8 cellular contexts compared by ENCODE assay signal in the genomic region with DNA sequence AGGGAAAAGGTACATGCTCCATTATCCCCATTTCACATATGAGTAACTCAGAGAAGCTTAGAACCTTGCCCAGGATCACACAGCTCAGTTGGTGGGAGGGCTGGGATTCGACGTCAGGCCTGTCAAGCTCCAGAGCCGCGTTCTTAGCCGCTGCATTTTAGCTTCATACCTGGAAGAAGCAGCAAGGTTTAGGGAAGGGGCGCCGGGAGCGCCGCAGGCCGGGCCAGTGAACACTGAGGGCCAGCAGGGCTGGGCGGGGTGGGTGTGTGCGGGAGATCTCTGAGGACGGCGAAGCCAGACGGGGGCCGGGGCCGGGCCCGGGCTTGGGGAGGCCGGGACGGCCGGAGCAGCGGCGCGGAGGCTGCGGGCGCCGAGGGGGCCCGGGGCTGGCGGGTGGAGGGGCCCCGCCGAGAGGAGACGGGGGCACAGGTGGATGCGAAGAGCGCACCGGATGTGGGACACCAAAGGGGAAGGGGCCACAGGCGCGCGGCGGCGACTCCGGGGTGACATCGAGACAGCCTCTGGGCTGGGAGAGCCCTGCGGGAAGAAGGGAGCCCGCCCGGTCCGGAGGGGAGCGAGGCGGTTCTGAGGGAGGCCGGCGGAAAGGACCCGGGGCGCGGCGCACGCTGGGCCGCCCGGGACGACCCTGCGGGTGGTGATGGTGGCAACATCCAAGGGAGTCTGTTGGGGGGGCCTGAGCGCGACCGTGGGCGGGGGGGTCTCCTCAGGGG. TPM values are rescaled to one million over a fixed set of nuclear protein-coding genes. Genes with fewer than 3 reads are reported as not detected.
DNase-seq lines count a peak whose midpoint lies in the region; ATAC-seq and TF ChIP-seq lines count a peak whose summit lies in the region.

No MANE protein-coding gene starts in this region.

- POLR2A ChIA-PET in SK-N-SH (lab: Yijun Ruan, JAX) = interaction anchor here (1.0 to 1.6 kb wide), 5 partner anchors 9 to 38 kb away, joined by 3 to 5 read pairs (median 4); no protein-coding TSS in a partner anchor

- H3K27me3 ChIP-seq in SK-N-SH (ENCODE audit: insufficient read depth) (no peaks in the 10 kb centered on the region), iPS-20b (ENCODE audit: insufficient read depth, low read length) (no peaks in the 10 kb centered on the region)

- H3K9me2 ChIP-seq in SK-N-SH = no peaks in the 10 kb centered on the region

- no peak for TF ChIP-seq RAD21 in SK-N-SH (IDR thresholded peaks at IDR 0.05; ENCODE audit: low read length)

- CTCF ChIA-PET in SK-N-SH (lab: Yijun Ruan, JAX) = interaction anchor here (0.6 to 1.1 kb wide), 4 partner anchors 16 to 1715 kb away, joined by 3 to 4 read pairs (median 3); a partner anchor contains a TSS

- H3K9me3 ChIP-seq in SK-N-SH (no peaks in the 10 kb centered on the region), iPS-20b (ENCODE audit: insufficient read depth, low read depth, low read length) (no peaks in the 10 kb centered on the region)

- H3F3A ChIP-seq in SK-N-SH (replicated peaks; ENCODE audit: insufficient read depth) = peaks cover 18% of the 10 kb centered on the region

- TF ChIP-seq CTCF in SK-N-SH (IDR thresholded peaks at IDR 0.05) = no peak

- H4K20me1 ChIP-seq in SK-N-SH (ENCODE audit: insufficient read depth) = no peaks in the 10 kb centered on the region

- DNase-seq in NCI-H1092 treated with DMSO at 0.1 percent for 48 hours (lab: John Stamatoyannopoulos, UW) (peak; percentile 24), NCI-H1092 (lab: John Stamatoyannopoulos, UW) (no peak), SK-N-SH (no peak), SHP77 (lab: John Stamatoyannopoulos, UW) (no peak)
- DNase-seq in stimulated activated CD4-positive, alpha-beta T cell treated with anti-CD3 and anti-CD28 coated beads, Interleukin-1b, Interleukin-23, amount 100 ng/mL, for 4 hours (ENCODE audit: low read depth in 2 of 2) = peak; percentile 27 to 49

- H2AFZ ChIP-seq in SK-N-SH (ENCODE audit: low read depth) = 0 out of 2 replicates have a peak overlapping the region, but pooled peaks have one; percentile 11

- no peak for TF ChIP-seq EP300 in SK-N-SH (IDR thresholded peaks at IDR 0.05; ENCODE audit: borderline replicate concordance in 1 of 2, low read depth in 1 of 2, low read length in 1 of 2)

- H3K4me3 ChIP-seq in SK-N-SH (ENCODE audit: low read depth in 2 of 2, low read length in 1 of 2) = peak overlapping the region; percentile 81 to 86
- peak overlapping the region; percentile 76 for H3K4me3 ChIP-seq in iPS-20b (ENCODE audit: low read length)

- H3K27ac ChIP-seq in SK-N-SH (ENCODE audit: low read depth in 2 of 2, low read length in 1 of 2) (peak overlapping the region; percentile 63 to 85; a peak in 3 of 4 replicates), angular gyrus (ENCODE audit: low read depth, low read length) (peak overlapping the region; percentile 83), iPS-20b (ENCODE audit: low read length) (no peak overlapping the region)

- 0% methylated on average over 7 of the region's 63 CpGs for WGBS in SK-N-SH (ENCODE audit: low lambda C conversion rate)

- peak; percentile 25 for ATAC-seq in HG02981 (IDR thresholded peaks at IDR 0.05; ENCODE audit: unreplicated experiment)

- peak overlapping the region; percentile 87 for H3K4me2 ChIP-seq in SK-N-SH

- H3K79me2 ChIP-seq in SK-N-SH (ENCODE audit: insufficient read depth) = peaks cover 22% of the 10 kb centered on the region; the same call in 1 of the 2 replicates

- H3K36me3 ChIP-seq in SK-N-SH (replicated peaks in 1 of 2; ENCODE audit: control insufficient read depth in 1 of 2, insufficient read depth in 2 of 2, low read length in 1 of 2) = peaks cover 22 to 52% of the 10 kb centered on the region in 2 experiments
- peaks cover 41% of the 10 kb centered on the region for H3K36me3 ChIP-seq in iPS-20b (ENCODE audit: insufficient read depth, low read depth, low read length)

- peak overlapping the region; percentile 83 for H3K9ac ChIP-seq in SK-N-SH
- peak overlapping the region; percentile 67; the same call in 1 of the 2 replicates for H3K9ac ChIP-seq in iPS-20b (ENCODE audit: low read depth, low read length)

- peaks cover 3 to 4% of the 10 kb centered on the region in 2 experiments; a peak in 3 of 4 replicates for H3K4me1 ChIP-seq in SK-N-SH (ENCODE audit: control insufficient read depth in 1 of 2, insufficient read depth in 2 of 2, low read depth in 1 of 2, low read length in 1 of 2)
- no peaks in the 10 kb centered on the region; the same call in 1 of the 2 replicates for H3K4me1 ChIP-seq in iPS-20b (ENCODE audit: insufficient read depth, low read length)

TF ChIP-seq in SK-N-SH, 30 proteins besides CTCF, POLR2A, EP300 and RAD21:
- TF ChIP-seq RCOR1 (IDR thresholded peaks at IDR 0.05; ENCODE audit: low read length) (no peak), CHD2 (IDR thresholded peaks at IDR 0.05; ENCODE audit: low read length, partially characterized antibody) (no peak), TEAD4 (IDR thresholded peaks at IDR 0.05; ENCODE audit: borderline replicate concordance, insufficient read depth) (no peak), MXI1 (IDR thresholded peaks at IDR 0.05; ENCODE audit: low read depth, low read length) (no peak), GABPA (IDR thresholded peaks at IDR 0.05; ENCODE audit: low read depth) (no peak)
- TF ChIP-seq, protein P1, sequence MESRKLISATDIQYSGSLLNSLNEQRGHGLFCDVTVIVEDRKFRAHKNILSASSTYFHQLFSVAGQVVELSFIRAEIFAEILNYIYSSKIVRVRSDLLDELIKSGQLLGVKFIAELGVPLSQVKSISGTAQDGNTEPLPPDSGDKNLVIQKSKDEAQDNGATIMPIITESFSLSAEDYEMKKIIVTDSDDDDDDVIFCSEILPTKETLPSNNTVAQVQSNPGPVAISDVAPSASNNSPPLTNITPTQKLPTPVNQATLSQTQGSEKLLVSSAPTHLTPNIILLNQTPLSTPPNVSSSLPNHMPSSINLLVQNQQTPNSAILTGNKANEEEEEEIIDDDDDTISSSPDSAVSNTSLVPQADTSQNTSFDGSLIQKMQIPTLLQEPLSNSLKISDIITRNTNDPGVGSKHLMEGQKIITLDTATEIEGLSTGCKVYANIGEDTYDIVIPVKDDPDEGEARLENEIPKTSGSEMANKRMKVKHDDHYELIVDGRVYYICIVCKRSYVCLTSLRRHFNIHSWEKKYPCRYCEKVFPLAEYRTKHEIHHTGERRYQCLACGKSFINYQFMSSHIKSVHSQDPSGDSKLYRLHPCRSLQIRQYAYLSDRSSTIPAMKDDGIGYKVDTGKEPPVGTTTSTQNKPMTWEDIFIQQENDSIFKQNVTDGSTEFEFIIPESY (IDR thresholded peaks at IDR 0.05; ENCODE audit: borderline replicate concordance, low read depth) = no peak

RNA-seq across cellular contexts. Expression of a gene that starts 0.5 kb away (rescaled TPM):
- 22.1 and 24.1 TPM in 2 replicates for polyA plus RNA-seq in SK-N-SH (2012; rRNA removed)
- polyA plus RNA-seq in SK-N-SH (2012; cell fraction: cytosol; rRNA removed) = 10.5 and 14.1 TPM in 2 replicates
- polyA plus RNA-seq in SK-N-SH (2012; cell fraction: nucleus; rRNA removed) = 69.9 and 86.8 TPM in 2 replicates

RNA-seq across cellular contexts. Expression of a gene that starts 25.5 kb away (rescaled TPM):
- 97.3 and 112 TPM in 2 replicates for polyA plus RNA-seq in SK-N-SH (2012; rRNA removed)
- 21.4 and 41.4 TPM in 2 replicates for polyA plus RNA-seq in SK-N-SH (2012; cell fraction: cytosol; rRNA removed)
- 340 and 358 TPM in 2 replicates for polyA plus RNA-seq in SK-N-SH (2012; cell fraction: nucleus; rRNA removed)

RNA-seq across cellular contexts. Expression of a gene that starts 29.1 kb away (rescaled TPM):
- polyA plus RNA-seq in SK-N-SH (2012; rRNA removed) = 57.8 and 60.9 TPM in 2 replicates
- 71.7 and 84.8 TPM in 2 replicates for polyA plus RNA-seq in SK-N-SH (2012; cell fraction: cytosol; rRNA removed)
- 22.1 and 30.6 TPM in 2 replicates for polyA plus RNA-seq in SK-N-SH (2012; cell fraction: nucleus; rRNA removed)

Comparison
In these comparisons a context has a peak if more than half of its experiments do, and no peak if none do; other contexts are left out.
1. DNase-seq: peak in NCI-H1092 treated with DMSO at 0.1 percent for 48 hours (single experiment) and stimulated activated CD4-positive, alpha-beta T cell treated with anti-CD3 and anti-CD28 coated beads, Interleukin-1b, Interleukin-23, amount 100 ng/mL, for 4 hours (2 of 2); none in NCI-H1092 (single experiment), SK-N-SH (single experiment) and SHP77 (0 of 2).